Comparison of ENCODE assay signal across 8 cellular contexts in the genomic region with DNA sequence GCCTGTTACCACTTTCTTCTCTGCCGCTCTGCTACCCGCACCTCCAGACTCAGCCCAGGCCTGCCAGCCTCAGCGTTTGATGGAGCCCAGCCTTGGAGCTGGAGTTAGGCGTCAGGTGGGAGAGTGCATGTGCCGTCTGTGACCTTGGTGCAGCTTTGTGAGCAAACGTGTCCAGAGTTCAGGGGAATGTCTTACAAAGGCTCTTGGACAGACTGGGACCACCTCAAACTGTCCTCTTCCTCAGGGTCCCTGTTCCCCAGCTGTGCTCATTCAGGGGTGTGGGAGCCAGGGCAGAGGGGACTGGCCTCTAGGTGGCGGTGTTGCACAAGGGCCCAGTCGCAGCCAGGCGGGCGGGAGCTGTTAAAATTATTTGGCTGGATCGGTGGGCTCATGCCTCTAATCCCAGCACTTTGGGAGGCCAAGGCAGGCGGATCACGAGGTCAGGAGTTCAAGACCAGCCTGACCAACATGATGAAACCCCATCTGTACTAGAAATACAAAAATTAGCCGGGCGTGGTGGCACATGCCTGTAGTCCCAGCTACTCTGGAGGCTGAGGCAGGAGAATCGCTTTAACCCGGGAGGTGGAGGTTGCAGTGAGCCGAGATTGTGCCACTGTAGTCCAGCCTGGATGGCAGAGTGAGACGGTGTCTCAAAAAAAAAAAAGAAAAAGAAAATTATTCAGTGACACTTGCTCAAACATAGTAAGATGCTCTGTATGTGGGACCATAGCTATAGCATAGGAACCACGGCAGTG.
DNase-seq lines count a peak whose midpoint lies in the region; ATAC-seq, FAIRE-seq and TF ChIP-seq lines count a peak whose summit lies in the region.

No MANE protein-coding gene starts in this region.

- DNase-seq in D721Med (ENCODE audit: insufficient read length, low spot score) (no peak), HuH-7 (ENCODE audit: low spot score) (peak; percentile 74), astrocyte of the spinal cord (ENCODE audit: low read depth, low spot score) (no peak), left colon (peak in 1 of 2 donors; percentile 53), T-cell (no peak), SIG-M5 treated with dmso at 0.1 percent for 504 hours (lab: John Stamatoyannopoulos, UW; ENCODE audit: unreplicated experiment) (no peak), DMS153 (lab: John Stamatoyannopoulos, UW) (no peak)

- no peaks in the 10 kb centered on the region for H3K4me1 Mint-ChIP-seq in T-cell

- intact Hi-C loops in left colon (cut with DNase I, micrococcal nuclease) = no loop called here

- TF ChIP-seq CTCF in D721Med (IDR thresholded peaks at IDR 0.05; ENCODE audit: insufficient read depth, missing control alignments) (peak; percentile 27), astrocyte of the spinal cord (IDR thresholded peaks at IDR 0.05; ENCODE audit: low read depth, low read length) (peak; percentile 69)

- in situ Hi-C loops in astrocyte of the spinal cord (cut with HindIII; ENCODE audit: low sequenced_read_pairs) = no loop called here

- H3K4me3 Mint-ChIP-seq in T-cell = no peak overlapping the region

- no peaks in the 10 kb centered on the region for H3K36me3 Mint-ChIP-seq in T-cell

- H3K4me3 ChIP-seq in astrocyte of the spinal cord (ENCODE audit: low read depth, low read length) = no peak overlapping the region

- FAIRE-seq in D721Med (lab: Jason Lieb, UNC) = no peak

- no peaks in the 10 kb centered on the region for H3K27me3 Mint-ChIP-seq in T-cell

- no peak overlapping the region for H3K27ac Mint-ChIP-seq in T-cell

- no peaks in the 10 kb centered on the region for H3K9me3 Mint-ChIP-seq in T-cell

- ATAC-seq in left colon (peak; percentile 68), HG03159 (IDR thresholded peaks at IDR 0.05; ENCODE audit: unreplicated experiment) (no peak), T-cell (replicated peaks in 1 of 4) (no peak)

- POLR2A ChIA-PET in T-cell (lab: Charles Lee) = no interaction called here

- CTCF ChIA-PET in T-cell (lab: Charles Lee) = interaction anchor here (0.6 to 0.7 kb wide), 2 partner anchors 8 to 502 kb away, joined by 3 to 4 read pairs; no protein-coding TSS in a partner anchor
